Comparison of ENCODE assay signal across 15 cellular contexts in the genomic region with DNA sequence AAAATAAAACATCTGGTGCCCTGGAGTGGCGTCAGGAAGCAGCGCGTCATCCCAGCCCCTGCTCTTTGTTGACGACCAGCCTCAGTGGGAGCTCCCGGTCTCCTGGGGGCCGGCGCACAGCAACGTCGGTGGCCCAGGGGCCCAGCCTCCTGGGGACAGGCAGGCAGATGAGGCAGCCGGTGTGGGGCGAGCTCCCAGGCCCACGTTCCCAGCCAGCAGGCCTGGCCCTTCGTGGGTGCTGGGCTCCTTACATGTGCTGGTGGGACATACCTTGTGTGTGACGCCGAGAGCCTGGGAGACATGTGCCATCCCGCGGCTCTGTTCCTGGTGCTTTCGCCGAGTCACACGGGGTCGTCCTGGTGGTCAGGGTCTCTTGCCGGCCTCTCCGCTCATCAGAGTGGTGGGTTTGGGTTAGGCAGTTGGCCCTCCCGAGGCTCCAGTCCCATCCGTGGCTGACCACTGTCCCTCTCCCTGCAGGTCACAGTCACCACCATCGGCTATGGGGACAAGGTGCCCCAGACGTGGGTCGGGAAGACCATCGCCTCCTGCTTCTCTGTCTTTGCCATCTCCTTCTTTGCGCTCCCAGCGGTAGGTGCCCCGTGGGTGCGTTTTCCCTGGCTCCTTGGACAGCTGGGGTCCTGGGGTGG.
DNase-seq lines count a peak whose midpoint lies in the region; ATAC-seq, FAIRE-seq and TF ChIP-seq lines count a peak whose summit lies in the region.
"Had no signal": no experiment of that assay in that cellular context is flagged by ENCODE, and none has a peak within 500 bp of the region (broad histone marks: within the 10 kb centered on the region; RNA-seq: fewer than 3 reads in every experiment).

No MANE protein-coding gene starts in this region.

- TF ChIP-seq RAD21 in IMR-90 (IDR thresholded peaks at IDR 0.05; ENCODE audit: low read length) = no peak

- peak; percentile 8 for DNase-seq in AG20443 (ENCODE audit: low spot score)
- DNase-seq in IMR-90 = no peak
- peak; percentile 48 for DNase-seq in endodermal cell
- peak in 4 of 6 donors; percentile 8 to 69 (median 34) for DNase-seq in pancreas
- DNase-seq in HT-29 (ENCODE audit: low spot score) = no peak
- no peak for DNase-seq in mammary epithelial cell
- DNase-seq in NCI-H82 treated with DMSO at 0.1 percent for 48 hours (lab: John Stamatoyannopoulos, UW; ENCODE audit: unreplicated experiment) = no peak
- DNase-seq in NCI-H2081 treated with DMSO at 0.1 percent for 48 hours (lab: John Stamatoyannopoulos, UW) = no peak
- DNase-seq: C1 segment of cervical spinal cord, HFFc6, naive B cell, NCI-H1417 treated with DMSO at 0.1 percent for 48 hours, NCI-H82 had no signal

- no peak overlapping the region for H4K8ac ChIP-seq in IMR-90 (ENCODE audit: low read depth in 2 of 2, low read length in 2 of 2)

- H4K20me1 ChIP-seq in IMR-90 (ENCODE audit: insufficient read depth, low read length) (no peaks in the 10 kb centered on the region), mammary epithelial cell (ENCODE audit: insufficient read depth, low read length) (no peaks in the 10 kb centered on the region)

- no peak overlapping the region for H3K4me3 Mint-ChIP-seq in endodermal cell
- H3K4me3 Mint-ChIP-seq: central memory CD8-positive, alpha-beta T cell; HFFc6; naive B cell had no signal

- BruUV-seq in IMR-90 (replicated peaks; lab: Mats Ljungman, UMichigan) (no TSS peak), mammary epithelial cell (replicated peaks; lab: Mats Ljungman, UMichigan) (no TSS peak)

- no peaks in the 10 kb centered on the region for H3K9me3 Mint-ChIP-seq in endodermal cell
- H3K9me3 Mint-ChIP-seq: central memory CD8-positive, alpha-beta T cell; HFFc6; naive B cell had no signal

- no peak overlapping the region for H2AK9ac ChIP-seq in IMR-90 (replicated peaks; ENCODE audit: low read depth, low read length, poor library complexity)

- H3K9ac ChIP-seq in IMR-90 (ENCODE audit: low read depth, low read length) = no peak overlapping the region
- no peak overlapping the region for H3K9ac ChIP-seq in endodermal cell (ENCODE audit: extremely low read depth, low read length, poor library complexity, severe bottlenecking)
- no peak overlapping the region for H3K9ac ChIP-seq in mammary epithelial cell (ENCODE audit: insufficient read depth, low read length)

- WGBS in IMR-90 (ENCODE audit: extremely low coverage in 2 of 2, insufficient read length in 1 of 2), 2 experiments = 65% methylated on average over 27 of the region's 33 CpGs; no CpG with 5 or more reads in 1 of the 2 experiments
- 93 to 94% methylated on average over 28 to 33 of the region's 33 CpGs for WGBS in endodermal cell (ENCODE audit: insufficient coverage in 1 of 2, insufficient read length in 1 of 2), 2 experiments
- 91 to 93% methylated on average over 33 of the region's 33 CpGs for WGBS in pancreas, 2 donors
- 85% methylated on average over 15 of the region's 33 CpGs for WGBS in mammary epithelial cell (ENCODE audit: low coverage, missing lambda C conversion rate)

- no peaks in the 10 kb centered on the region for H3K79me1 ChIP-seq in IMR-90 (ENCODE audit: low read depth in 1 of 2, low read length in 2 of 2)

- H3K36me3 Mint-ChIP-seq in endodermal cell (ENCODE audit: low read depth) = no peaks in the 10 kb centered on the region
- H3K36me3 Mint-ChIP-seq: naive B cell had no signal

- H3K79me2 ChIP-seq in mammary epithelial cell (ENCODE audit: insufficient read depth, low read length) = no peaks in the 10 kb centered on the region

- in situ Hi-C loops in IMR-90 (cut with MboI; ENCODE audit: low sequenced_read_pairs) (no loop called here), mammary epithelial cell (cut with MboI; ENCODE audit: low sequenced_read_pairs in 2 of 2) (no loop called here)

- no peak overlapping the region for H3K4ac ChIP-seq in IMR-90 (ENCODE audit: low read depth, low read length)

- no peak overlapping the region for H3K14ac ChIP-seq in IMR-90 (replicated peaks; ENCODE audit: low read depth, low read length)

- dilution Hi-C loops in IMR-90 (cut with HindIII; ENCODE audit: low sequenced_read_pairs, unreplicated experiment) = no loop called here
- dilution Hi-C loops in mammary epithelial cell (cut with HindIII; ENCODE audit: low sequenced_read_pairs) = no loop called here

- peaks cover 6% of the 10 kb centered on the region for H3K4me1 Mint-ChIP-seq in endodermal cell
- H3K4me1 Mint-ChIP-seq: central memory CD8-positive, alpha-beta T cell had no signal

- CTCF ChIA-PET in IMR-90 (lab: Yijun Ruan, JAX) = no interaction called here
- CTCF ChIA-PET in mammary epithelial cell (lab: Charles Lee; ENCODE audit: low non-redundant PET) = no interaction called here

- H3K27ac ChIP-seq in IMR-90 (ENCODE audit: insufficient read depth, low read length) (no peak overlapping the region), endodermal cell (ENCODE audit: low read depth, low read length) (no peak overlapping the region), pancreas (no peak overlapping the region), mammary epithelial cell (ENCODE audit: insufficient read depth, low read depth, low read length) (no peak overlapping the region)

- no peak for TF ChIP-seq POLR2A in IMR-90 (IDR thresholded peaks at IDR 0.05; ENCODE audit: low read depth, low read length)

- no peak overlapping the region for H3K56ac ChIP-seq in IMR-90 (ENCODE audit: extremely low read depth, insufficient read depth, low read length)

- H2AK5ac ChIP-seq in IMR-90 (ENCODE audit: low read depth, low read length) = no peak overlapping the region

- H2AFZ ChIP-seq in IMR-90 (replicated peaks; ENCODE audit: low read length, poor library complexity) (peak overlapping the region; percentile 21), mammary epithelial cell (ENCODE audit: low read depth, low read length) (no peak overlapping the region)

- H3K9me3 ChIP-seq in IMR-90 (ENCODE audit: control insufficient read depth, insufficient read depth, low read length) (no peaks in the 10 kb centered on the region), endodermal cell (ENCODE audit: control insufficient read depth, low read length) (no peaks in the 10 kb centered on the region), pancreas (no peaks in the 10 kb centered on the region), mammary epithelial cell (replicated peaks; ENCODE audit: insufficient read depth, low read length) (no peaks in the 10 kb centered on the region)

- H3K27ac Mint-ChIP-seq in endodermal cell = no peak overlapping the region
- H3K27ac Mint-ChIP-seq: HFFc6 had no signal

- no peaks in the 10 kb centered on the region; the same call in 1 of the 2 replicates for H3K9me1 ChIP-seq in IMR-90 (ENCODE audit: insufficient read depth, low read length)

- no peak overlapping the region for H2BK120ac ChIP-seq in IMR-90 (ENCODE audit: low read depth, low read length)

- H3K18ac ChIP-seq in IMR-90 (ENCODE audit: low read depth, low read length) = no peak overlapping the region

- no peak overlapping the region for H3K23ac ChIP-seq in IMR-90 (ENCODE audit: low read depth, low read length)

- H3K27me3 Mint-ChIP-seq in endodermal cell (ENCODE audit: insufficient read depth) = peaks cover 54% of the 10 kb centered on the region
- H3K27me3 Mint-ChIP-seq: central memory CD8-positive, alpha-beta T cell; naive B cell had no signal

- H2BK15ac ChIP-seq in IMR-90 (ENCODE audit: low read depth, low read length) = no peak overlapping the region

- no peak overlapping the region for H3K4me2 ChIP-seq in IMR-90 (ENCODE audit: low read depth, low read length)
- no peak overlapping the region for H3K4me2 ChIP-seq in mammary epithelial cell (ENCODE audit: insufficient read depth, low read depth, low read length)

- H3K4me3 ChIP-seq in IMR-90 (ENCODE audit: insufficient read depth, low read depth, low read length) (no peak overlapping the region), endodermal cell (ENCODE audit: low read length) (no peak overlapping the region), pancreas (no peak overlapping the region), mammary epithelial cell (replicated peaks in 1 of 3; ENCODE audit: insufficient read depth in 1 of 3, low read depth in 2 of 3, low read length in 3 of 3) (no peak overlapping the region)

- no peak for FAIRE-seq in pancreas (lab: Jason Lieb, UNC)
- FAIRE-seq: G401.6 had no signal

- no peaks in the 10 kb centered on the region for H3K4me1 ChIP-seq in IMR-90 (ENCODE audit: control insufficient read depth, insufficient read depth, low read length)
- peaks cover 7% of the 10 kb centered on the region for H3K4me1 ChIP-seq in endodermal cell (ENCODE audit: control insufficient read depth, insufficient read depth, low read length)
- H3K4me1 ChIP-seq in pancreas = no peaks in the 10 kb centered on the region
- no peaks in the 10 kb centered on the region for H3K4me1 ChIP-seq in mammary epithelial cell (ENCODE audit: insufficient read depth, low read length)

- no peak for TF ChIP-seq CTCF in IMR-90 (conservative IDR thresholded peaks at IDR 0.05; ENCODE audit: low read depth, low read length)
- no peak for TF ChIP-seq CTCF in endodermal cell (conservative IDR thresholded peaks at IDR 0.05)
- no peak for TF ChIP-seq CTCF in pancreas (IDR thresholded peaks at IDR 0.05)
- no peak for TF ChIP-seq CTCF in mammary epithelial cell (conservative IDR thresholded peaks at IDR 0.05 in 1 of 2, IDR thresholded peaks at IDR 0.05 in 1 of 2; ENCODE audit: extremely low read depth in 1 of 2, insufficient read depth in 1 of 2, low read depth in 1 of 2, low read length in 2 of 2)

- H2BK20ac ChIP-seq in IMR-90 (ENCODE audit: low read depth, low read length) = no peak overlapping the region

- H3K36me3 ChIP-seq in IMR-90 (ENCODE audit: control insufficient read depth, insufficient read depth, low read length) (no peaks in the 10 kb centered on the region), endodermal cell (ENCODE audit: control insufficient read depth, insufficient read depth, low read length) (no peaks in the 10 kb centered on the region), pancreas (no peaks in the 10 kb centered on the region), mammary epithelial cell (ENCODE audit: insufficient read depth, low read length) (no peaks in the 10 kb centered on the region)

- H4K91ac ChIP-seq in IMR-90 (ENCODE audit: insufficient read depth, low read depth, low read length) = no peak overlapping the region

- intact Hi-C loops in IMR-90 (cut with micrococcal nuclease) = no loop called here
- intact Hi-C loops in pancreas (cut with DNase I) = no loop called here
- intact Hi-C loops in mammary epithelial cell (cut with micrococcal nuclease) = no loop called here

- POLR2A ChIA-PET in IMR-90 (lab: Charles Lee; ENCODE audit: unreplicated experiment) = no interaction called here

- no peak for ATAC-seq in IMR-90 (ENCODE audit: low read depth)
- no peak for ATAC-seq in pancreas

- no peak overlapping the region for H4K5ac ChIP-seq in IMR-90 (ENCODE audit: low read depth, low read length)

- H3K27me3 ChIP-seq in IMR-90 (ENCODE audit: control insufficient read depth, insufficient read depth, low read length) (peaks cover 14% of the 10 kb centered on the region; the same call in 1 of the 2 replicates), endodermal cell (ENCODE audit: control insufficient read depth, insufficient read depth, low read length, poor library complexity, severe bottlenecking) (peaks cover 20% of the 10 kb centered on the region), pancreas (no peaks in the 10 kb centered on the region), mammary epithelial cell (ENCODE audit: insufficient read depth, low read length) (no peaks in the 10 kb centered on the region)

- H2BK5ac ChIP-seq in IMR-90 (ENCODE audit: low read depth, low read length, poor library complexity, severe bottlenecking) = no peak overlapping the region

Comparison
In these comparisons a context has a peak if more than half of its experiments do, and no peak if none do; other contexts are left out.
1. DNase-seq: peak in AG20443 (single experiment), endodermal cell (single experiment) and pancreas (4 of 6); none in IMR-90 (single experiment), HT-29 (single experiment), mammary epithelial cell (single experiment), NCI-H82 treated with DMSO at 0.1 percent for 48 hours (single experiment) and NCI-H2081 treated with DMSO at 0.1 percent for 48 hours (single experiment).